In the genomic region with DNA sequence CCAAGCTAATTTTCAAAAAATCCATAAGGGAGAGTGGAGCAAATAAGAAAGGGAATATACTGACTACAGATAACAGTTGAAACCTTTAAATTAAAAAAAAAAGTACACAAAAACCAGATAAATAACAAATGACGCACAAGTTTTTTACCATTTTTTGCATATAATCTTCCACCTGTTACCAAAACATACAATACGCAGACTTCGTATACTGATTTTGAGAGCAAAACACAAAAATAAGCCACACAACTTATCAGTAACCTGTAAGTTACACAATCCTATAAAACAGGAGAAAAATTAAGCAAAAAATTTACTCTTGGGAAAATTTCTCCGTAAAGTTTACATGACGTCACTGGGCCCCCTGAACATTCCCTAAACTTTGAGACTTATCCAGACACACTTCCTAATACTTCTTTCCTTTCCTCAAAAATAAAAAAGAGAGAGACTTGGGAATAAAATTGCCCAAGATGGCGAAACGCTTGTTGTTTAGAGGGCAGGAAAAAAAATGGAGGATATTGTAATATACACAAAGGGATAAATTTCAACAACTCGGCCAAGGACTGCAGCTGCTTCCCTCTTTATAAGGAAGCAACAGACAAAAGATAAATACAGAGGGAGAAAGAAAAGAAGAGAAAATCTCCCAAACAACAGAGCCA, we compare ENCODE assay signal across 8 cellular contexts. TPM values are rescaled to one million over a fixed set of nuclear protein-coding genes. Genes with fewer than 3 reads are reported as not detected.
DNase-seq lines count a peak whose midpoint lies in the region; ATAC-seq, FAIRE-seq and TF ChIP-seq lines count a peak whose summit lies in the region.

No MANE protein-coding gene starts in this region.

- peaks cover 52% of the 10 kb centered on the region for H3K27me3 Mint-ChIP-seq in T-helper 1 cell treated with Interleukin-12 subunit alpha and Interleukin-12 subunit beta and Interleukin-4 antibody, amounts not matched to agents 30 μg/mL and 1 μg/mL, for 36 hours (ENCODE audit: low read depth)
- H3K27me3 Mint-ChIP-seq in naive thymus-derived CD8-positive, alpha-beta T cell: peaks cover 8 to 19% (median 10%) of the 10 kb centered on the region in 5 donors

- peaks cover 12% of the 10 kb centered on the region for H3K4me1 Mint-ChIP-seq in T-helper 1 cell treated with Interleukin-12 subunit alpha and Interleukin-12 subunit beta and Interleukin-4 antibody, amounts not matched to agents 30 μg/mL and 1 μg/mL, for 36 hours (ENCODE audit: low read depth)
- H3K4me1 Mint-ChIP-seq in naive thymus-derived CD8-positive, alpha-beta T cell: peaks cover 6 to 20% (median 13%) of the 10 kb centered on the region in 4 donors

- peak overlapping the region; percentile 95 for H3K27ac ChIP-seq in H1 (ENCODE audit: low read depth, low read length)

- H3K23ac ChIP-seq in H1 (ENCODE audit: insufficient read length): no peak overlapping the region

- peaks cover 2% of the 10 kb centered on the region for H3K36me3 Mint-ChIP-seq in T-helper 1 cell treated with Interleukin-12 subunit alpha and Interleukin-12 subunit beta and Interleukin-4 antibody, amounts not matched to agents 30 μg/mL and 1 μg/mL, for 36 hours (ENCODE audit: low read depth)
- H3K36me3 Mint-ChIP-seq in naive thymus-derived CD8-positive, alpha-beta T cell: peaks cover 0 to 5% (median 4%) of the 10 kb centered on the region in 3 donors

- no peak for TF ChIP-seq POLR2A in H1 (IDR thresholded peaks at IDR 0.05; ENCODE audit: control extremely low read depth in 1 of 2, low read depth in 2 of 2, low read length in 2 of 2)

- peak overlapping the region; percentile 69 to 75 for H3K4me2 ChIP-seq in H1 (ENCODE audit: insufficient read depth in 1 of 2, low read depth in 2 of 2, low read length in 2 of 2)

- H2BK120ac ChIP-seq in H1 (replicated peaks; ENCODE audit: low read depth, low read length): no peak overlapping the region

- no peaks in the 10 kb centered on the region for H4K20me1 ChIP-seq in H1 (replicated peaks in 1 of 2; ENCODE audit: control insufficient read depth in 1 of 2, insufficient read depth in 2 of 2, low read length in 2 of 2)

- no peaks in the 10 kb centered on the region for H3K9me3 ChIP-seq in H1 (ENCODE audit: insufficient read depth in 2 of 2, low read depth in 1 of 2, low read length in 1 of 2)

- no peak overlapping the region for H2AK5ac ChIP-seq in H1 (ENCODE audit: low read depth, low read length)

- H3K9ac ChIP-seq in H1 (replicated peaks in 1 of 4; ENCODE audit: extremely low read depth in 1 of 4, low read depth in 3 of 4, low read length in 3 of 4): peak overlapping the region; percentile 71 to 97 (median 94)

- H2BK20ac ChIP-seq in H1 (ENCODE audit: low read length): no peak overlapping the region

- intact Hi-C loops in posterior vena cava (cut with DNase I): no loop called here

- peaks cover 0 to 16% (median 7%) of the 10 kb centered on the region in 4 experiments; a peak in 3 of 7 replicates for H3K4me1 ChIP-seq in H1 (replicated peaks in 1 of 4; ENCODE audit: control insufficient read depth in 3 of 4, insufficient read depth in 4 of 4, low read length in 3 of 4)

- CTCF ChIA-PET in H1 (lab: Charles Lee; ENCODE audit: partially characterized antibody): interaction anchor here (0.5 to 0.6 kb wide), 6 partner anchors 20 to 792 kb away, joined by 3 to 4 read pairs (median 4); no protein-coding TSS in a partner anchor

- H3K56ac ChIP-seq in H1 (replicated peaks; ENCODE audit: insufficient read length, low read depth, low read length): peak overlapping the region; percentile 79

- H2BK5ac ChIP-seq in H1 (ENCODE audit: low read depth, low read length): peak overlapping the region; percentile 92

- peaks cover 6 to 64% of the 10 kb centered on the region in 2 experiments; a peak in 3 of 4 replicates for H3K79me2 ChIP-seq in H1 (ENCODE audit: control insufficient read depth in 1 of 2, insufficient read depth in 2 of 2, low read length in 2 of 2)

- no peak overlapping the region for H2AFZ ChIP-seq in H1 (ENCODE audit: low read length)

- no peak for TF ChIP-seq RAD21 in H1 (IDR thresholded peaks at IDR 0.05 in 1 of 2, conservative IDR thresholded peaks at IDR 0.05 in 1 of 2; ENCODE audit: low read depth in 2 of 2, low read length in 2 of 2)

- DNase-seq in T-helper 1 cell (no peak), NCI-H774 (lab: John Stamatoyannopoulos, UW) (peak; percentile 60), H1 (ENCODE audit: low read depth in 1 of 2, low spot score in 2 of 2) (no peak), GM13976 (ENCODE audit: low spot score) (no peak), NOMO-1 treated with DMSO at 0.1 percent for 48 hours (lab: John Stamatoyannopoulos, UW; ENCODE audit: unreplicated experiment) (no peak), posterior vena cava (ENCODE audit: low spot score) (no peak)
- no peak for DNase-seq in naive thymus-derived CD8-positive, alpha-beta T cell

- H3K4ac ChIP-seq in H1 (replicated peaks; ENCODE audit: insufficient read length, low read depth, low read length): no peak overlapping the region

- TF ChIP-seq EP300 in H1 (IDR thresholded peaks at IDR 0.05; ENCODE audit: borderline replicate concordance in 1 of 2, low read depth in 2 of 2, low read length in 2 of 2): no peak

- no peaks in the 10 kb centered on the region for H3K79me1 ChIP-seq in H1 (ENCODE audit: low read depth, low read length)

- 2% methylated on average over 8 of the region's 8 CpGs; no CpG with 5 or more reads in 1 of the 2 experiments for WGBS in H1 (ENCODE audit: extremely low coverage in 1 of 2, insufficient coverage in 1 of 2, insufficient read length in 1 of 2, insufficient replicate concordance in 2 of 2, low coverage in 1 of 2, low lambda C conversion rate in 2 of 2, missing lambda C conversion rate in 1 of 2), 2 experiments

- ATAC-seq in naive thymus-derived CD8-positive, alpha-beta T cell: no peak

- no peak for TF ChIP-seq CTCF in H1 (IDR thresholded peaks at IDR 0.05; ENCODE audit: control extremely low read depth in 1 of 3, insufficient read depth in 1 of 3, low read depth in 1 of 3, low read length in 3 of 3)
- TF ChIP-seq CTCF in GM13976 (IDR thresholded peaks at IDR 0.05; ENCODE audit: borderline replicate concordance, control extremely low read depth, extremely low read depth, insufficient read depth, missing control alignments): no peak

- H4K8ac ChIP-seq in H1 (ENCODE audit: extremely low read depth, insufficient read depth, low read length): no peak overlapping the region

- no peaks in the 10 kb centered on the region; the same call in 1 of the 2 replicates for H3K23me2 ChIP-seq in H1 (ENCODE audit: low read depth, low read length)

- no peaks in the 10 kb centered on the region for H3K9me3 Mint-ChIP-seq in T-helper 1 cell treated with Interleukin-12 subunit alpha and Interleukin-12 subunit beta and Interleukin-4 antibody, amounts not matched to agents 30 μg/mL and 1 μg/mL, for 36 hours
- no peaks in the 10 kb centered on the region for H3K9me3 Mint-ChIP-seq in naive thymus-derived CD8-positive, alpha-beta T cell

- no peaks in the 10 kb centered on the region for H3K27me3 ChIP-seq in H1 (replicated peaks in 1 of 4; ENCODE audit: control insufficient read depth in 3 of 4, extremely low read depth in 1 of 4, insufficient read depth in 3 of 4, low read length in 3 of 4)

- no peaks in the 10 kb centered on the region for H3K36me3 ChIP-seq in H1 (ENCODE audit: control insufficient read depth in 2 of 4, insufficient read depth in 4 of 4, low read length in 3 of 4)

- peak overlapping the region; percentile 86 for H3K4me3 Mint-ChIP-seq in T-helper 1 cell treated with Interleukin-12 subunit alpha and Interleukin-12 subunit beta and Interleukin-4 antibody, amounts not matched to agents 30 μg/mL and 1 μg/mL, for 36 hours
- peak overlapping the region; percentile 83 to 93 (median 91) for H3K4me3 Mint-ChIP-seq in naive thymus-derived CD8-positive, alpha-beta T cell

- in situ Hi-C loops in GM13976 (cut with MboI; ENCODE audit: low sequenced_read_pairs, unreplicated experiment): no loop called here

- POLR2A ChIA-PET in H1 (lab: Charles Lee; ENCODE audit: partially characterized antibody): interaction anchor here (0.6 to 6.6 kb wide), 24 partner anchors 10 to 1330 kb away, joined by 3 to 75 read pairs (median 3); partner anchors contain the start of gene MARCHF7
- POLR2A ChIA-PET in naive thymus-derived CD8-positive, alpha-beta T cell (lab: Charles Lee): no interaction called here

- H3K18ac ChIP-seq in H1 (ENCODE audit: extremely low read depth, low read length): peak overlapping the region; percentile 85

- H2BK12ac ChIP-seq in H1 (ENCODE audit: low read depth, low read length): peak overlapping the region; percentile 62; the same call in 1 of the 2 replicates

- no peak for FAIRE-seq in H1 (lab: Jason Lieb, UNC)

- no peak overlapping the region for H3K27ac Mint-ChIP-seq in T-helper 1 cell treated with Interleukin-12 subunit alpha and Interleukin-12 subunit beta and Interleukin-4 antibody, amounts not matched to agents 30 μg/mL and 1 μg/mL, for 36 hours
- H3K27ac Mint-ChIP-seq in naive thymus-derived CD8-positive, alpha-beta T cell: peak overlapping the region in 3 of 10 donors; percentile 64 to 87 (median 84)

- peak overlapping the region; percentile 83 for H4K91ac ChIP-seq in H1 (replicated peaks; ENCODE audit: insufficient read length, low read length)

- no peak overlapping the region for H2BK15ac ChIP-seq in H1 (ENCODE audit: low read length)

- peak overlapping the region; percentile 73 to 98 (median 86) for H3K4me3 ChIP-seq in H1 (ENCODE audit: extremely low read depth in 1 of 4, insufficient read depth in 2 of 4, low read depth in 3 of 4, low read length in 4 of 4)

- H4K5ac ChIP-seq in H1 (ENCODE audit: insufficient read length, low read depth, low read length): peak overlapping the region; percentile 99

- H3K14ac ChIP-seq in H1 (ENCODE audit: insufficient read length): no peak overlapping the region

TF ChIP-seq in H1, 55 proteins besides CTCF, POLR2A, EP300 and RAD21 (continues in another document):
- TF ChIP-seq YY1 (IDR thresholded peaks at IDR 0.05; ENCODE audit: low read depth, low read length): peak; percentile 85

RNA-seq across cellular contexts. Expression of gene BAZ2B, which starts 1.7 kb away (rescaled TPM):
- total RNA-seq in H1 (2021; fragmentation: NEBNext Ultra II Directional; extraction: Animal tissue kit (Norgen Biotek cat#: 25700)): 46.3 and 48.8 TPM in 2 replicates
- 13.2 and 15.2 TPM in 2 replicates for polyA plus RNA-seq in H1 (2011; rRNA removed)
- 12.1 TPM for polyA plus RNA-seq in H1 (2011; cell fraction: cytosol; rRNA removed)
- polyA plus RNA-seq in H1 (2011; cell fraction: nucleus; rRNA removed): 53.2 TPM
- 13.6 to 34.4 TPM (median 18.7 TPM) in 4 replicates for polyA plus RNA-seq in H1 (2012, experiment 1 of 2)
- 1.0 TPM for polyA plus RNA-seq in H1 (2012, experiment 2 of 2)
- polyA plus RNA-seq in H1 (2013, experiment 1 of 2): 15.6 TPM
- polyA plus RNA-seq in H1 (2013, experiment 2 of 2): 14.0 TPM
- 181 and 183 TPM in 2 replicates for polyA minus RNA-seq in H1 (2011; rRNA and poly(A)+ RNA removed)
- polyA minus RNA-seq in H1 (2011; cell fraction: cytosol; rRNA and poly(A)+ RNA removed): 36.9 TPM
- polyA minus RNA-seq in H1 (2011; cell fraction: nucleus; rRNA and poly(A)+ RNA removed): 307 TPM
- total RNA-seq in naive thymus-derived CD8-positive, alpha-beta T cell: 10 to 100 TPM; 24.4 to 30.4 TPM
- 10 to 100 TPM in 2 of 3 donors, 1 to 10 TPM in 1; 6.3 to 14.7 (median 12.3) TPM for polyA plus RNA-seq in naive thymus-derived CD8-positive, alpha-beta T cell
- 10 to 100 TPM; 63.2 to 66.7 TPM for total RNA-seq in posterior vena cava
